ENCODE assay signal across 1 cellular context in genomic region chr2:216657963-216658362, GRCh38.
TF ChIP-seq lines count a peak whose summit lies in the region.

No MANE protein-coding gene starts in this region.

TF ChIP-seq in GM23338, 12 proteins besides CTCF, POLR2A, EP300 and RAD21 (continued from another document):
- TF ChIP-seq ETS1 (IDR thresholded peaks at IDR 0.05) = no peak
- TF ChIP-seq ZNF331 (CRISPR knock-in tag; IDR thresholded peaks at IDR 0.05; ENCODE audit: low read depth) = no peak
- TF ChIP-seq, protein P1, sequence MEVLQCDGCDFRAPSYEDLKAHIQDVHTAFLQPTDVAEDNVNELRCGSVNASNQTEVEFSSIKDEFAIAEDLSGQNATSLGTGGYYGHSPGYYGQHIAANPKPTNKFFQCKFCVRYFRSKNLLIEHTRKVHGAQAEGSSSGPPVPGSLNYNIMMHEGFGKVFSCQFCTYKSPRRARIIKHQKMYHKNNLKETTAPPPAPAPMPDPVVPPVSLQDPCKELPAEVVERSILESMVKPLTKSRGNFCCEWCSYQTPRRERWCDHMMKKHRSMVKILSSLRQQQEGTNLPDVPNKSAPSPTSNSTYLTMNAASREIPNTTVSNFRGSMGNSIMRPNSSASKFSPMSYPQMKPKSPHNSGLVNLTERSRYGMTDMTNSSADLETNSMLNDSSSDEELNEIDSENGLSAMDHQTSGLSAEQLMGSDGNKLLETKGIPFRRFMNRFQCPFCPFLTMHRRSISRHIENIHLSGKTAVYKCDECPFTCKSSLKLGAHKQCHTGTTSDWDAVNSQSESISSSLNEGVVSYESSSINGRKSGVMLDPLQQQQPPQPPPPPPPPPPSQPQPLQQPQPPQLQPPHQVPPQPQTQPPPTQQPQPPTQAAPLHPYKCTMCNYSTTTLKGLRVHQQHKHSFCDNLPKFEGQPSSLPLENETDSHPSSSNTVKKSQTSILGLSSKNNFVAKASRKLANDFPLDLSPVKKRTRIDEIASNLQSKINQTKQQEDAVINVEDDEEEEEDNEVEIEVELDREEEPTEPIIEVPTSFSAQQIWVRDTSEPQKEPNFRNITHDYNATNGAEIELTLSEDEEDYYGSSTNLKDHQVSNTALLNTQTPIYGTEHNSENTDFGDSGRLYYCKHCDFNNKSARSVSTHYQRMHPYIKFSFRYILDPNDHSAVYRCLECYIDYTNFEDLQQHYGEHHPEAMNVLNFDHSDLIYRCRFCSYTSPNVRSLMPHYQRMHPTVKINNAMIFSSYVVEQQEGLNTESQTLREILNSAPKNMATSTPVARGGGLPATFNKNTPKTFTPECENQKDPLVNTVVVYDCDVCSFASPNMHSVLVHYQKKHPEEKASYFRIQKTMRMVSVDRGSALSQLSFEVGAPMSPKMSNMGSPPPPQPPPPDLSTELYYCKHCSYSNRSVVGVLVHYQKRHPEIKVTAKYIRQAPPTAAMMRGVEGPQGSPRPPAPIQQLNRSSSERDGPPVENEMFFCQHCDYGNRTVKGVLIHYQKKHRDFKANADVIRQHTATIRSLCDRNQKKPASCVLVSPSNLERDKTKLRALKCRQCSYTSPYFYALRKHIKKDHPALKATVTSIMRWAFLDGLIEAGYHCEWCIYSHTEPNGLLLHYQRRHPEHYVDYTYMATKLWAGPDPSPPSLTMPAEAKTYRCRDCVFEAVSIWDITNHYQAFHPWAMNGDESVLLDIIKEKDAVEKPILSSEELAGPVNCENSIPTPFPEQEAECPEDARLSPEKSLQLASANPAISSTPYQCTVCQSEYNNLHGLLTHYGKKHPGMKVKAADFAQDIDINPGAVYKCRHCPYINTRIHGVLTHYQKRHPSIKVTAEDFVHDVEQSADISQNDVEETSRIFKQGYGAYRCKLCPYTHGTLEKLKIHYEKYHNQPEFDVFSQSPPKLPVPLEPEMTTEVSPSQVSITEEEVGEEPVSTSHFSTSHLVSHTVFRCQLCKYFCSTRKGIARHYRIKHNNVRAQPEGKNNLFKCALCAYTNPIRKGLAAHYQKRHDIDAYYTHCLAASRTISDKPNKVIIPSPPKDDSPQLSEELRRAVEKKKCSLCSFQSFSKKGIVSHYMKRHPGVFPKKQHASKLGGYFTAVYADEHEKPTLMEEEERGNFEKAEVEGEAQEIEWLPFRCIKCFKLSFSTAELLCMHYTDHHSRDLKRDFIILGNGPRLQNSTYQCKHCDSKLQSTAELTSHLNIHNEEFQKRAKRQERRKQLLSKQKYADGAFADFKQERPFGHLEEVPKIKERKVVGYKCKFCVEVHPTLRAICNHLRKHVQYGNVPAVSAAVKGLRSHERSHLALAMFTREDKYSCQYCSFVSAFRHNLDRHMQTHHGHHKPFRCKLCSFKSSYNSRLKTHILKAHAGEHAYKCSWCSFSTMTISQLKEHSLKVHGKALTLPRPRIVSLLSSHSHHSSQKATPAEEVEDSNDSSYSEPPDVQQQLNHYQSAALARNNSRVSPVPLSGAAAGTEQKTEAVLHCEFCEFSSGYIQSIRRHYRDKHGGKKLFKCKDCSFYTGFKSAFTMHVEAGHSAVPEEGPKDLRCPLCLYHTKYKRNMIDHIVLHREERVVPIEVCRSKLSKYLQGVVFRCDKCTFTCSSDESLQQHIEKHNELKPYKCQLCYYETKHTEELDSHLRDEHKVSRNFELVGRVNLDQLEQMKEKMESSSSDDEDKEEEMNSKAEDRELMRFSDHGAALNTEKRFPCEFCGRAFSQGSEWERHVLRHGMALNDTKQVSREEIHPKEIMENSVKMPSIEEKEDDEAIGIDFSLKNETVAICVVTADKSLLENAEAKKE (CRISPR knock-in tag; IDR thresholded peaks at IDR 0.05) = no peak
- no peak for TF ChIP-seq NANOG (IDR thresholded peaks at IDR 0.05; ENCODE audit: borderline replicate concordance)
- TF ChIP-seq ZNF114 (CRISPR knock-in tag; IDR thresholded peaks at IDR 0.05) = no peak
- no peak for TF ChIP-seq EZH2phosphoT487 (IDR thresholded peaks at IDR 0.05; ENCODE audit: unreplicated experiment)
- TF ChIP-seq EZH2 (IDR thresholded peaks at IDR 0.05; ENCODE audit: low read depth, unreplicated experiment) = no peak
- TF ChIP-seq CREB1 (CRISPR knock-in tag; IDR thresholded peaks at IDR 0.05; ENCODE audit: low read depth) = no peak
- TF ChIP-seq STAT1 (IDR thresholded peaks at IDR 0.05; ENCODE audit: unreplicated experiment) = no peak
- TF ChIP-seq JUNB (IDR thresholded peaks at IDR 0.05; ENCODE audit: unreplicated experiment) = no peak
TF ChIP-seq in GM23338: peak in this region for 0.
